In the genomic region with DNA sequence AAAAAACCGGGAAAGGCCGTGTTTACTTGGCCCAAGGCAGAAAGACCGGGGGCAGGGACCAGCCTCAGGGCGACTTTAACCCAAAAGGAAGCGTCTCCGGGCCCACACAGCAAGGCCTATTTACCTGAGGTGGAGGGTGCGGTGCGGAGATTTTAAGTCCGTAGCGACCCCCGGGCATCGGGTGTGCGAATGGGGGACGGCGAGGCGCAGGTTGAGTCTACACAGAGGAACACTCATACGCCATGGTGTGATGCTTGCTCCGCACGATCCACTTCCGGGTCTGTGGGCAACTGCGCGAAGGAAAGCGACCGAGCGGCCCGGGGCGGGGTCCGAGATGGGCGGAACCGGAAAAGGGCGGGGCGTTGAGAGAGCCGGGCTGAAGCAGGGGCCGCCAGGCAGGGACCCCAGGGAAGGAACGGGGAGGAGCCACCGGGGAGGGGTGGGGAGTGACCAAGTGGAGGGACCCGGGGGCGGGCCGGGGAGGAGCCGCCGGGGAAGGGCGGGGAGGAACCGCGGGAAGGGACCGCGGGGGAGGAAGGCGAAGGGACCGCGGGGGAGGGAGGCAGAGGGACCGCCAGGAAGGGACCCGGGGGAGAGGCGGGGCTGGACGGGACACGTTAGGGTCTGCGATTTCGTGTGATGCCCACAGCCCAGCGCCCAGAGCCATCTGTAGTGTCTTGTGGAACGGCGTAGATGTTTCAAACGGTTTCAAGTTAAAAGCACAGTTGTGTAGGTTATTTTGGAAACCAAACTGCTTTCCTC, we compare ENCODE assay signal across 1 cellular context.
TF ChIP-seq lines count a peak whose summit lies in the region.

TSS of gene ZNF160 (minus strand) at position 282 of the 762 bp plus-strand sequence. CDS start 17,146 bp downstream, outside the sequence.

TF ChIP-seq in GM23338, 12 proteins besides CTCF, POLR2A, EP300 and RAD21 (continued from another document):
- TF ChIP-seq, protein P1, sequence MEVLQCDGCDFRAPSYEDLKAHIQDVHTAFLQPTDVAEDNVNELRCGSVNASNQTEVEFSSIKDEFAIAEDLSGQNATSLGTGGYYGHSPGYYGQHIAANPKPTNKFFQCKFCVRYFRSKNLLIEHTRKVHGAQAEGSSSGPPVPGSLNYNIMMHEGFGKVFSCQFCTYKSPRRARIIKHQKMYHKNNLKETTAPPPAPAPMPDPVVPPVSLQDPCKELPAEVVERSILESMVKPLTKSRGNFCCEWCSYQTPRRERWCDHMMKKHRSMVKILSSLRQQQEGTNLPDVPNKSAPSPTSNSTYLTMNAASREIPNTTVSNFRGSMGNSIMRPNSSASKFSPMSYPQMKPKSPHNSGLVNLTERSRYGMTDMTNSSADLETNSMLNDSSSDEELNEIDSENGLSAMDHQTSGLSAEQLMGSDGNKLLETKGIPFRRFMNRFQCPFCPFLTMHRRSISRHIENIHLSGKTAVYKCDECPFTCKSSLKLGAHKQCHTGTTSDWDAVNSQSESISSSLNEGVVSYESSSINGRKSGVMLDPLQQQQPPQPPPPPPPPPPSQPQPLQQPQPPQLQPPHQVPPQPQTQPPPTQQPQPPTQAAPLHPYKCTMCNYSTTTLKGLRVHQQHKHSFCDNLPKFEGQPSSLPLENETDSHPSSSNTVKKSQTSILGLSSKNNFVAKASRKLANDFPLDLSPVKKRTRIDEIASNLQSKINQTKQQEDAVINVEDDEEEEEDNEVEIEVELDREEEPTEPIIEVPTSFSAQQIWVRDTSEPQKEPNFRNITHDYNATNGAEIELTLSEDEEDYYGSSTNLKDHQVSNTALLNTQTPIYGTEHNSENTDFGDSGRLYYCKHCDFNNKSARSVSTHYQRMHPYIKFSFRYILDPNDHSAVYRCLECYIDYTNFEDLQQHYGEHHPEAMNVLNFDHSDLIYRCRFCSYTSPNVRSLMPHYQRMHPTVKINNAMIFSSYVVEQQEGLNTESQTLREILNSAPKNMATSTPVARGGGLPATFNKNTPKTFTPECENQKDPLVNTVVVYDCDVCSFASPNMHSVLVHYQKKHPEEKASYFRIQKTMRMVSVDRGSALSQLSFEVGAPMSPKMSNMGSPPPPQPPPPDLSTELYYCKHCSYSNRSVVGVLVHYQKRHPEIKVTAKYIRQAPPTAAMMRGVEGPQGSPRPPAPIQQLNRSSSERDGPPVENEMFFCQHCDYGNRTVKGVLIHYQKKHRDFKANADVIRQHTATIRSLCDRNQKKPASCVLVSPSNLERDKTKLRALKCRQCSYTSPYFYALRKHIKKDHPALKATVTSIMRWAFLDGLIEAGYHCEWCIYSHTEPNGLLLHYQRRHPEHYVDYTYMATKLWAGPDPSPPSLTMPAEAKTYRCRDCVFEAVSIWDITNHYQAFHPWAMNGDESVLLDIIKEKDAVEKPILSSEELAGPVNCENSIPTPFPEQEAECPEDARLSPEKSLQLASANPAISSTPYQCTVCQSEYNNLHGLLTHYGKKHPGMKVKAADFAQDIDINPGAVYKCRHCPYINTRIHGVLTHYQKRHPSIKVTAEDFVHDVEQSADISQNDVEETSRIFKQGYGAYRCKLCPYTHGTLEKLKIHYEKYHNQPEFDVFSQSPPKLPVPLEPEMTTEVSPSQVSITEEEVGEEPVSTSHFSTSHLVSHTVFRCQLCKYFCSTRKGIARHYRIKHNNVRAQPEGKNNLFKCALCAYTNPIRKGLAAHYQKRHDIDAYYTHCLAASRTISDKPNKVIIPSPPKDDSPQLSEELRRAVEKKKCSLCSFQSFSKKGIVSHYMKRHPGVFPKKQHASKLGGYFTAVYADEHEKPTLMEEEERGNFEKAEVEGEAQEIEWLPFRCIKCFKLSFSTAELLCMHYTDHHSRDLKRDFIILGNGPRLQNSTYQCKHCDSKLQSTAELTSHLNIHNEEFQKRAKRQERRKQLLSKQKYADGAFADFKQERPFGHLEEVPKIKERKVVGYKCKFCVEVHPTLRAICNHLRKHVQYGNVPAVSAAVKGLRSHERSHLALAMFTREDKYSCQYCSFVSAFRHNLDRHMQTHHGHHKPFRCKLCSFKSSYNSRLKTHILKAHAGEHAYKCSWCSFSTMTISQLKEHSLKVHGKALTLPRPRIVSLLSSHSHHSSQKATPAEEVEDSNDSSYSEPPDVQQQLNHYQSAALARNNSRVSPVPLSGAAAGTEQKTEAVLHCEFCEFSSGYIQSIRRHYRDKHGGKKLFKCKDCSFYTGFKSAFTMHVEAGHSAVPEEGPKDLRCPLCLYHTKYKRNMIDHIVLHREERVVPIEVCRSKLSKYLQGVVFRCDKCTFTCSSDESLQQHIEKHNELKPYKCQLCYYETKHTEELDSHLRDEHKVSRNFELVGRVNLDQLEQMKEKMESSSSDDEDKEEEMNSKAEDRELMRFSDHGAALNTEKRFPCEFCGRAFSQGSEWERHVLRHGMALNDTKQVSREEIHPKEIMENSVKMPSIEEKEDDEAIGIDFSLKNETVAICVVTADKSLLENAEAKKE (CRISPR knock-in tag; IDR thresholded peaks at IDR 0.05): no peak
- TF ChIP-seq ETS1 (IDR thresholded peaks at IDR 0.05): peak; percentile 62; the same call in 1 of the 2 replicates
